9 cellular contexts compared by ENCODE assay signal in genomic region chr19:661427-662196, GRCh38. TPM values are rescaled to one million over a fixed set of nuclear protein-coding genes. Genes with fewer than 3 reads are reported as not detected.
DNase-seq lines count a peak whose midpoint lies in the region; ATAC-seq and TF ChIP-seq lines count a peak whose summit lies in the region.
"Had no signal": no experiment of that assay in that cellular context is flagged by ENCODE, and none has a peak within 500 bp of the region (broad histone marks: within the 10 kb centered on the region; RNA-seq: fewer than 3 reads in every experiment).

No MANE protein-coding gene starts in this region.

- H2AFZ ChIP-seq in DND-41 (ENCODE audit: low read depth, low read length) = no peak overlapping the region

- peaks cover 69% of the 10 kb centered on the region for H3K79me2 ChIP-seq in DND-41 (ENCODE audit: insufficient read depth, low read length)

- H3K4me3 ChIP-seq in DND-41 (ENCODE audit: low read depth in 1 of 2, low read length in 2 of 2) (peak overlapping the region; percentile 78 to 99), fibroblast of pulmonary artery (replicated peaks; ENCODE audit: low read depth, low read length) (peak overlapping the region; percentile 77), skeletal muscle cell (ENCODE audit: low read depth, low read length) (peak overlapping the region; percentile 95)

- peaks cover 61% of the 10 kb centered on the region for H4K20me1 ChIP-seq in DND-41 (ENCODE audit: insufficient read depth, low read length)

- H3K9me3 ChIP-seq in DND-41 (ENCODE audit: insufficient read depth, low read length, severe bottlenecking) = no peaks in the 10 kb centered on the region

- H3K9ac ChIP-seq in DND-41 (ENCODE audit: low read depth, low read length) = peak overlapping the region; percentile 97

- H3K4me2 ChIP-seq in DND-41 (ENCODE audit: insufficient read depth, low read length) = peak overlapping the region; percentile 95

- ATAC-seq in DND-41 (ENCODE audit: insufficient read depth, low read depth) (peak; percentile 57), HG03196 (IDR thresholded peaks at IDR 0.05; ENCODE audit: unreplicated experiment) (no peak), GM19324 (IDR thresholded peaks at IDR 0.05; ENCODE audit: low FRiP score, unreplicated experiment) (no peak)

- H3K36me3 ChIP-seq in DND-41 (ENCODE audit: insufficient read depth, low read length) = peaks cover 51% of the 10 kb centered on the region

- H3K27ac ChIP-seq in DND-41 (ENCODE audit: low read length) = peak overlapping the region; percentile 77

- H3K27me3 ChIP-seq in DND-41 (ENCODE audit: insufficient read depth, low read length, poor library complexity) = no peaks in the 10 kb centered on the region

- no peak for TF ChIP-seq CTCF in DND-41 (IDR thresholded peaks at IDR 0.05; ENCODE audit: borderline replicate concordance, extremely low read depth, low read length, poor library complexity, severe bottlenecking)
- no peak for TF ChIP-seq CTCF in fibroblast of pulmonary artery (IDR thresholded peaks at IDR 0.05; ENCODE audit: low read length, missing control alignments)

- DNase-seq in DND-41 (peak; percentile 68), M059J (ENCODE audit: low read depth) (peak; percentile 31), fibroblast of pulmonary artery (ENCODE audit: low read depth) (no peak), skeletal muscle cell (ENCODE audit: low read depth) (no peak), occipital lobe (lab: John Stamatoyannopoulos, UW) (no peak)
- DNase-seq in activated T-cell treated with anti-CD3 and anti-CD28 coated beads, Interleukin-2, amount 50 U/mL, for 1 hour = peak; percentile 70

- peaks cover 58% of the 10 kb centered on the region for H3K4me1 ChIP-seq in DND-41 (ENCODE audit: insufficient read depth, low read length)

RNA-seq across cellular contexts. Expression of gene RNF126, which starts 1.4 kb away (rescaled TPM):
- total RNA-seq in M059J (2014; rRNA removed; shearing (Covaris generic)) = 33.6 and 53.8 TPM in 2 replicates
- 10.8 TPM for total RNA-seq in occipital lobe

RNA-seq across cellular contexts. Expression of gene FSTL3, which starts 14.6 kb away (rescaled TPM):
- total RNA-seq in M059J (2014; rRNA removed; shearing (Covaris generic)) = 29.7 and 59.0 TPM in 2 replicates
- total RNA-seq in occipital lobe = 3.3 TPM

RNA-seq across cellular contexts. Expression of gene FGF22, which starts 21.9 kb away (rescaled TPM):
- not detected in 2 replicates for total RNA-seq in M059J (2014; rRNA removed; shearing (Covaris generic))
- 0.62 TPM for total RNA-seq in occipital lobe
- total RNA-seq: NCI-H460 had no signal

RNA-seq across cellular contexts. Expression of gene POLRMT, which starts 28.3 kb away (rescaled TPM):
- 16.4 and 25.5 TPM in 2 replicates for total RNA-seq in M059J (2014; rRNA removed; shearing (Covaris generic))
- total RNA-seq in occipital lobe = 12.5 TPM

RNA-seq across cellular contexts. Expression of gene PRSS57, which starts 33.6 kb away (rescaled TPM):
- not detected in 2 replicates for total RNA-seq in M059J (2014; rRNA removed; shearing (Covaris generic))
- not detected for total RNA-seq in occipital lobe
- total RNA-seq: NCI-H460 had no signal

Comparison
In these comparisons a context has a peak if more than half of its experiments do, and no peak if none do; other contexts are left out.
1. DNase-seq: peak in DND-41 (single experiment), M059J (single experiment) and activated T-cell treated with anti-CD3 and anti-CD28 coated beads, Interleukin-2, amount 50 U/mL, for 1 hour (single experiment); none in fibroblast of pulmonary artery (single experiment), skeletal muscle cell (single experiment) and occipital lobe (single experiment).
2. Peak in every context shown above with its lines, with median percentiles within 50 percentile points of each other: H3K4me3 ChIP-seq.